24 cellular contexts compared by ENCODE assay signal in the genomic region with DNA sequence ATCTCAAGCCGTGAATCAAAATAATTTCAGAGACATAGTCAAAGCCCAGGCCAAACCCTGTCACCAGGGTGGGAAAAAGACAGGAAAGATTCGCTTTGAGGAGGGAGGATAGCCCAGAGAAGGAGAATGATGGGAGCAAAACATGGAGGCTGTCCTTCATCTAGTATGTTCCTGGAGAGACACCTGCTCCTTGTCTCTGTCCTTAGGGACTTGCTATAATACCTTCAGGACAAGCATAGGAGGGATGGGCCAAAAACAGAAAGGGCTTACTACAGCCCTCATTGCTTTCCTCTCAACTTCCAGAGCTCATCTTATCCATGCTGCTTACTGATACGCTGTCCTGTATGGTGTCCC.
"Had no signal": no experiment of that assay in that cellular context is flagged by ENCODE, and none has a peak within 500 bp of the region (broad histone marks: within the 10 kb centered on the region; RNA-seq: fewer than 3 reads in every experiment).

No MANE protein-coding gene starts in this region.

- H3K9me3 Mint-ChIP-seq: dendritic cell treated with granulocyte-macrophage colony-stimulating factor and Interleukin-4, amounts not matched to agents 40 ng/mL and 50 ng/mL, for 4 days; effector memory CD8-positive, alpha-beta T cell; endodermal cell; mesothelial cell of epicardium had no signal

- H3K27ac Mint-ChIP-seq: dendritic cell treated with granulocyte-macrophage colony-stimulating factor and Interleukin-4, amounts not matched to agents 40 ng/mL and 50 ng/mL, for 4 days; effector memory CD8-positive, alpha-beta T cell; endodermal cell; immature natural killer cell; mesothelial cell of epicardium had no signal

- H3K4me1 ChIP-seq: colonic mucosa, esophagus squamous epithelium, gastrocnemius medialis, heart right ventricle, left lung, lower lobe of right lung had no signal

- H3K27me3 Mint-ChIP-seq: dendritic cell treated with granulocyte-macrophage colony-stimulating factor and Interleukin-4, amounts not matched to agents 40 ng/mL and 50 ng/mL, for 4 days had no signal

- H3K27ac ChIP-seq: colonic mucosa, epithelial cell of prostate, esophagus squamous epithelium, gastrocnemius medialis, heart right ventricle, left lung, lower lobe of right lung had no signal

- H3K9me3 ChIP-seq: colonic mucosa, esophagus squamous epithelium, gastrocnemius medialis, heart right ventricle, left lung, lower lobe of right lung, mucosa of descending colon had no signal

- ATAC-seq: effector memory CD8-positive, alpha-beta T cell; esophagus mucosa; gastrocnemius medialis; heart right ventricle; left cardiac atrium; left lung; lower lobe of right lung; mucosa of descending colon had no signal

- DNase-seq: cerebellar nuclear complex; colonic mucosa; cortex of kidney; effector CD8-positive, alpha-beta T cell; effector memory CD8-positive, alpha-beta T cell; endodermal cell; erythroblast; esophagus squamous epithelium; foreskin fibroblast; foreskin melanocyte; gastrocnemius medialis; glutamatergic neuron; heart right ventricle; hypothalamus; immature natural killer cell; left cardiac atrium; left lung; lower lobe of right lung; mesenchymal stem cell; mucosa of descending colon had no signal

- H3K4me1 Mint-ChIP-seq: endodermal cell, immature natural killer cell had no signal

- H3K27me3 ChIP-seq: colonic mucosa, esophagus squamous epithelium, gastrocnemius medialis, heart right ventricle, left lung had no signal

- H3K36me3 ChIP-seq: colonic mucosa, esophagus squamous epithelium, gastrocnemius medialis, heart right ventricle, left lung, lower lobe of right lung had no signal

- H3K36me3 Mint-ChIP-seq: immature natural killer cell, mesothelial cell of epicardium had no signal

- H3K4me3 ChIP-seq: colonic mucosa, esophagus squamous epithelium, gastrocnemius medialis, heart right ventricle, left lung, lower lobe of right lung, mucosa of descending colon had no signal

- H3K4me3 Mint-ChIP-seq: dendritic cell treated with granulocyte-macrophage colony-stimulating factor and Interleukin-4, amounts not matched to agents 40 ng/mL and 50 ng/mL, for 4 days; effector memory CD8-positive, alpha-beta T cell; endodermal cell; immature natural killer cell; mesothelial cell of epicardium had no signal
